In genomic region chr16:74877706-74878105, GRCh38 we compare ENCODE assay signal across 20 cellular contexts.
DNase-seq lines count a peak whose midpoint lies in the region; ATAC-seq and TF ChIP-seq lines count a peak whose summit lies in the region.
"Had no signal": no experiment of that assay in that cellular context is flagged by ENCODE, and none has a peak within 500 bp of the region (broad histone marks: within the 10 kb centered on the region; RNA-seq: fewer than 3 reads in every experiment).

No MANE protein-coding gene starts in this region.

- H3K56ac ChIP-seq in IMR-90 (ENCODE audit: extremely low read depth, insufficient read depth, low read length): no peak overlapping the region

- H2AK9ac ChIP-seq in IMR-90 (replicated peaks; ENCODE audit: low read depth, low read length, poor library complexity): no peak overlapping the region

- no peak overlapping the region for H3K4ac ChIP-seq in IMR-90 (ENCODE audit: low read depth, low read length)

- H3K79me1 ChIP-seq in IMR-90 (ENCODE audit: low read depth in 1 of 2, low read length in 2 of 2): no peaks in the 10 kb centered on the region; a peak in 1 of 4 replicates

- intact Hi-C loops in MCF 10A (cut with micrococcal nuclease): no loop called here
- intact Hi-C loops in breast epithelium (cut with DNase I; ENCODE audit: low total_unique reads): no loop called here
- intact Hi-C loops in IMR-90 (cut with micrococcal nuclease): no loop called here
- intact Hi-C loops in naive thymus-derived CD4-positive, alpha-beta T cell (cut with micrococcal nuclease): no loop called here

- no peaks in the 10 kb centered on the region for H3K9me3 Mint-ChIP-seq in MCF 10A (ENCODE audit: unreplicated experiment)
- H3K9me3 Mint-ChIP-seq in stimulated activated memory B cell treated with anti-CD40 and anti-IgM and Interleukin-4, amounts not matched to agents 10 μg/mL and 1 μg/mL and 100 μg/mL, for 72 hours: no peaks in the 10 kb centered on the region
- peaks cover 0 to 1% (median 0%) of the 10 kb centered on the region in 11 donors for H3K9me3 Mint-ChIP-seq in naive thymus-derived CD4-positive, alpha-beta T cell
- H3K9me3 Mint-ChIP-seq: CD8-positive, alpha-beta T cell; HFFc6 had no signal

- H2AFZ ChIP-seq in IMR-90 (replicated peaks; ENCODE audit: low read length, poor library complexity): no peak overlapping the region

- no TSS peak for BruUV-seq in MCF 10A (replicated peaks; lab: Mats Ljungman, UMichigan)
- no TSS peak for BruUV-seq in IMR-90 (replicated peaks; lab: Mats Ljungman, UMichigan)

- no peak overlapping the region for H3K14ac ChIP-seq in IMR-90 (replicated peaks; ENCODE audit: low read depth, low read length)

- WGBS in IMR-90 (ENCODE audit: extremely low coverage in 2 of 2, insufficient read length in 1 of 2), 2 experiments: no CpG with 5 or more reads among the region's 7 CpGs

- no peak overlapping the region for H2BK5ac ChIP-seq in IMR-90 (ENCODE audit: low read depth, low read length, poor library complexity, severe bottlenecking)

- no peak overlapping the region for H2BK20ac ChIP-seq in IMR-90 (ENCODE audit: low read depth, low read length)

- no peak overlapping the region for H3K23ac ChIP-seq in IMR-90 (ENCODE audit: low read depth, low read length)

- H3K27ac Mint-ChIP-seq in MCF 10A (ENCODE audit: low read depth, unreplicated experiment): peak overlapping the region; percentile 44
- H3K27ac Mint-ChIP-seq in stimulated activated memory B cell treated with anti-CD40 and anti-IgM and Interleukin-4, amounts not matched to agents 10 μg/mL and 1 μg/mL and 100 μg/mL, for 72 hours: peak overlapping the region; percentile 35
- no peak overlapping the region for H3K27ac Mint-ChIP-seq in naive thymus-derived CD4-positive, alpha-beta T cell
- H3K27ac Mint-ChIP-seq: B cell; CD8-positive, alpha-beta T cell; HFFc6 had no signal

- peaks cover 3% of the 10 kb centered on the region; the same call in 1 of the 2 replicates for H3K9me1 ChIP-seq in IMR-90 (ENCODE audit: insufficient read depth, low read length)

- H4K5ac ChIP-seq in IMR-90 (ENCODE audit: low read depth, low read length): no peak overlapping the region

- CTCF ChIA-PET in MCF 10A (lab: Yijun Ruan, JAX) (interaction anchor here (0.6 to 1.6 kb wide), 4 partner anchors 13 to 173 kb away, joined by 3 to 13 read pairs (median 3); no protein-coding TSS in a partner anchor), IMR-90 (lab: Yijun Ruan, JAX) (no interaction called here)
- CTCF ChIA-PET in naive thymus-derived CD4-positive, alpha-beta T cell (lab: Charles Lee): no interaction called here

- H3K4me1 Mint-ChIP-seq in MCF 10A (ENCODE audit: insufficient read depth, unreplicated experiment): peaks cover 6% of the 10 kb centered on the region
- no peaks in the 10 kb centered on the region for H3K4me1 Mint-ChIP-seq in stimulated activated memory B cell treated with anti-CD40 and anti-IgM and Interleukin-4, amounts not matched to agents 10 μg/mL and 1 μg/mL and 100 μg/mL, for 72 hours
- peaks cover 4 to 19% (median 13%) of the 10 kb centered on the region in 7 donors for H3K4me1 Mint-ChIP-seq in naive thymus-derived CD4-positive, alpha-beta T cell
- H3K4me1 Mint-ChIP-seq: B cell had no signal

- no peak overlapping the region for H4K8ac ChIP-seq in IMR-90 (ENCODE audit: low read depth in 2 of 2, low read length in 2 of 2)

- H3K36me3 ChIP-seq in breast epithelium (no peaks in the 10 kb centered on the region), IMR-90 (ENCODE audit: control insufficient read depth, insufficient read depth, low read length) (peaks cover 17% of the 10 kb centered on the region)
- peaks cover 4 to 39% (median 5%) of the 10 kb centered on the region in 3 experiments for H3K36me3 ChIP-seq in naive thymus-derived CD4-positive, alpha-beta T cell (ENCODE audit: control insufficient read depth in 2 of 3, insufficient read depth in 3 of 3, low read length in 3 of 3)

- H3K4me2 ChIP-seq in IMR-90 (ENCODE audit: low read depth, low read length): no peak overlapping the region
- H3K4me2 ChIP-seq: BLaER1 treated with 17β-estradiol and CSF1 and Interleukin-3, amounts not matched to agents 10 nM and 100 nM had no signal

- POLR2A ChIA-PET in MCF 10A (lab: Yijun Ruan, JAX) (interaction anchor here (0.6 to 1.1 kb wide), 3 partner anchors 73 to 481 kb away, joined by 3 read pairs; no protein-coding TSS in a partner anchor), IMR-90 (lab: Charles Lee; ENCODE audit: unreplicated experiment) (no interaction called here)
- POLR2A ChIA-PET in naive thymus-derived CD4-positive, alpha-beta T cell (lab: Charles Lee): no interaction called here

- no peak overlapping the region for H3K27ac ChIP-seq in breast epithelium
- H3K27ac ChIP-seq in IMR-90 (ENCODE audit: insufficient read depth, low read length): no peak overlapping the region
- peak overlapping the region; percentile 2 for H3K27ac ChIP-seq in epithelial cell of prostate
- no peak overlapping the region for H3K27ac ChIP-seq in naive thymus-derived CD4-positive, alpha-beta T cell (ENCODE audit: low read depth, low read length)
- H3K27ac ChIP-seq: BLaER1 treated with 17β-estradiol and CSF1 and Interleukin-3, amounts not matched to agents 10 nM and 100 nM; HL-60 had no signal

- H3K9me3 ChIP-seq in breast epithelium (no peaks in the 10 kb centered on the region), IMR-90 (ENCODE audit: control insufficient read depth, insufficient read depth, low read length) (no peaks in the 10 kb centered on the region)
- H3K9me3 ChIP-seq in naive thymus-derived CD4-positive, alpha-beta T cell (ENCODE audit: control insufficient read depth in 2 of 3, low read length in 3 of 3): no peaks in the 10 kb centered on the region
- H3K9me3 ChIP-seq: BLaER1 treated with 17β-estradiol and CSF1 and Interleukin-3, amounts not matched to agents 10 nM and 100 nM had no signal

- H2BK15ac ChIP-seq in IMR-90 (ENCODE audit: low read depth, low read length): no peak overlapping the region

- H4K91ac ChIP-seq in IMR-90 (ENCODE audit: insufficient read depth, low read depth, low read length): no peak overlapping the region

- peaks cover 39% of the 10 kb centered on the region for H3K36me3 Mint-ChIP-seq in MCF 10A (ENCODE audit: insufficient read depth, unreplicated experiment)
- peaks cover 63% of the 10 kb centered on the region for H3K36me3 Mint-ChIP-seq in stimulated activated memory B cell treated with anti-CD40 and anti-IgM and Interleukin-4, amounts not matched to agents 10 μg/mL and 1 μg/mL and 100 μg/mL, for 72 hours
- H3K36me3 Mint-ChIP-seq in naive thymus-derived CD4-positive, alpha-beta T cell: peaks cover 0 to 55% (median 24%) of the 10 kb centered on the region in 5 donors

- no peak for ATAC-seq in IMR-90 (ENCODE audit: low read depth)
- no peak for ATAC-seq in stimulated activated memory B cell treated with anti-CD40 and anti-IgM and Interleukin-4, amounts not matched to agents 10 μg/mL and 1 μg/mL and 100 μg/mL, for 72 hours
- no peak for ATAC-seq in naive thymus-derived CD4-positive, alpha-beta T cell
- ATAC-seq: CD8-positive, alpha-beta T cell; HCT116 had no signal

- H4K20me1 ChIP-seq in IMR-90 (ENCODE audit: insufficient read depth, low read length): no peaks in the 10 kb centered on the region

- H2AK5ac ChIP-seq in IMR-90 (ENCODE audit: low read depth, low read length): no peak overlapping the region

- DNase-seq in MCF 10A (ENCODE audit: unreplicated experiment) (peak; percentile 40), breast epithelium (ENCODE audit: low spot score in 2 of 2) (no peak), IMR-90 (no peak), epithelial cell of prostate (ENCODE audit: low read depth, low spot score) (no peak), dermis blood vessel endothelial cell (no peak), AG08396 (ENCODE audit: low spot score) (no peak)
- no peak for DNase-seq in naive thymus-derived CD4-positive, alpha-beta T cell
- DNase-seq: 8988T; Calu3; CD8-positive, alpha-beta T cell; DMS79 treated with DMSO at 0.1 percent for 48 hours; GF-D8; GOT3; H7; HFFc6 had no signal

- H3K4me3 Mint-ChIP-seq in MCF 10A (ENCODE audit: unreplicated experiment): no peak overlapping the region
- H3K4me3 Mint-ChIP-seq in stimulated activated memory B cell treated with anti-CD40 and anti-IgM and Interleukin-4, amounts not matched to agents 10 μg/mL and 1 μg/mL and 100 μg/mL, for 72 hours: no peak overlapping the region
- H3K4me3 Mint-ChIP-seq in naive thymus-derived CD4-positive, alpha-beta T cell: no peak overlapping the region
- H3K4me3 Mint-ChIP-seq: B cell; CD8-positive, alpha-beta T cell; HFFc6 had no signal

- H3K4me3 ChIP-seq in breast epithelium (no peak overlapping the region), IMR-90 (ENCODE audit: insufficient read depth, low read depth, low read length) (no peak overlapping the region)
- H3K4me3 ChIP-seq in naive thymus-derived CD4-positive, alpha-beta T cell (ENCODE audit: low read length): no peak overlapping the region
- H3K4me3 ChIP-seq: BLaER1 treated with 17β-estradiol and CSF1 and Interleukin-3, amounts not matched to agents 10 nM and 100 nM had no signal

- TF ChIP-seq POLR2A in breast epithelium (IDR thresholded peaks at IDR 0.05) (no peak), IMR-90 (IDR thresholded peaks at IDR 0.05; ENCODE audit: low read depth, low read length) (no peak)

- H3K4me1 ChIP-seq in breast epithelium (no peaks in the 10 kb centered on the region), IMR-90 (ENCODE audit: control insufficient read depth, insufficient read depth, low read length) (no peaks in the 10 kb centered on the region)
- H3K4me1 ChIP-seq in naive thymus-derived CD4-positive, alpha-beta T cell (ENCODE audit: control insufficient read depth in 2 of 2, insufficient read depth in 2 of 2, low read length in 2 of 2): no peaks in the 10 kb centered on the region

- TF ChIP-seq CTCF in MCF 10A (IDR thresholded peaks at IDR 0.05; ENCODE audit: unreplicated experiment) (no peak), breast epithelium (IDR thresholded peaks at IDR 0.05) (no peak), IMR-90 (conservative IDR thresholded peaks at IDR 0.05; ENCODE audit: low read depth, low read length) (no peak)

- no peak overlapping the region for H2BK120ac ChIP-seq in IMR-90 (ENCODE audit: low read depth, low read length)

- TF ChIP-seq RAD21 in IMR-90 (IDR thresholded peaks at IDR 0.05; ENCODE audit: low read length): no peak

- H3K27me3 ChIP-seq in breast epithelium: no peaks in the 10 kb centered on the region
- H3K27me3 ChIP-seq in IMR-90 (ENCODE audit: control insufficient read depth, insufficient read depth, low read length): no peaks in the 10 kb centered on the region
- no peaks in the 10 kb centered on the region for H3K27me3 ChIP-seq in naive thymus-derived CD4-positive, alpha-beta T cell (ENCODE audit: control insufficient read depth in 2 of 2, insufficient read depth in 2 of 2, low read length in 2 of 2)
- H3K27me3 ChIP-seq: BLaER1 treated with 17β-estradiol and CSF1 and Interleukin-3, amounts not matched to agents 10 nM and 100 nM had no signal

- no peak overlapping the region for H3K9ac ChIP-seq in IMR-90 (ENCODE audit: low read depth, low read length)
- H3K9ac ChIP-seq: BLaER1 treated with 17β-estradiol and CSF1 and Interleukin-3, amounts not matched to agents 10 nM and 100 nM had no signal

- in situ Hi-C loops in IMR-90 (cut with MboI; ENCODE audit: low sequenced_read_pairs): no loop called here

- H3K27me3 Mint-ChIP-seq in MCF 10A (ENCODE audit: insufficient read depth, unreplicated experiment): no peaks in the 10 kb centered on the region
- no peaks in the 10 kb centered on the region for H3K27me3 Mint-ChIP-seq in stimulated activated memory B cell treated with anti-CD40 and anti-IgM and Interleukin-4, amounts not matched to agents 10 μg/mL and 1 μg/mL and 100 μg/mL, for 72 hours
- no peaks in the 10 kb centered on the region for H3K27me3 Mint-ChIP-seq in naive thymus-derived CD4-positive, alpha-beta T cell
- H3K27me3 Mint-ChIP-seq: B cell had no signal

- dilution Hi-C loops in IMR-90 (cut with HindIII; ENCODE audit: low sequenced_read_pairs, unreplicated experiment): no loop called here

- no peak overlapping the region for H3K18ac ChIP-seq in IMR-90 (ENCODE audit: low read depth, low read length)

Comparison
In these comparisons a context has a peak if more than half of its experiments do, and no peak if none do; other contexts are left out.
1. H3K27ac Mint-ChIP-seq: peak in MCF 10A (single experiment) and stimulated activated memory B cell treated with anti-CD40 and anti-IgM and Interleukin-4, amounts not matched to agents 10 μg/mL and 1 μg/mL and 100 μg/mL, for 72 hours (single experiment); none in naive thymus-derived CD4-positive, alpha-beta T cell (0 of 9).